Comparison of ENCODE assay signal across 21 cellular contexts in the genomic region with DNA sequence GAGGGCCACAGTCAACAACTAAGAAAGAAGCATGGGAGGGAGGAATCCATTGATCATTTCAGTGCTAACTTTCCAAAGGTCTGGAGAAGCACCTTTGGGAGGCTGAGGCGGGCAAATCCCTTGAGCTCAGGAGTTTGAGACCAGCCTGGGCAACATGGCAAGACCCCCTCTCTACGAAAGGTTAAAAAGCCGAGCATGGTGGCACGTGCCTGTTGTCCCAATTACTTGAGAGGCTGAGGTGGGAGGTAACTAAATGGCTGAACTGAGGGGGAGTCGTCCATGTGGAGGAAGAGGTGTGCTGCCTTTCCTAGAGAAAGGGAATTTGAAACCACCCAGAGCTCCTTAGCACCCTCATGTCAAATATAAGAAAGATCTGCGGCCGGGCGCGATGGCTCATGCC. TPM values are rescaled to one million over a fixed set of nuclear protein-coding genes. Genes with fewer than 3 reads are reported as not detected.
"Had no signal": no experiment of that assay in that cellular context is flagged by ENCODE, and none has a peak within 500 bp of the region (broad histone marks: within the 10 kb centered on the region; RNA-seq: fewer than 3 reads in every experiment).

No MANE protein-coding gene starts in this region.

- H3K27ac Mint-ChIP-seq: nephron; T-cell; T-helper 2 cell treated with Interferon-gamma antibody and Interleukin-4, amounts not matched to agents 5 μg/mL and 100 μg/mL, for 36 hours; type B pancreatic cell had no signal

- H3K4me3 Mint-ChIP-seq: activated naive CD4-positive, alpha-beta T cell treated with anti-CD3 and anti-CD28 coated beads, Interleukin-2, amount 50 U/mL, for 24 hours; central memory CD8-positive, alpha-beta T cell; effector memory CD8-positive, alpha-beta T cell; nephron; T-cell; T-helper 2 cell treated with Interferon-gamma antibody and Interleukin-4, amounts not matched to agents 5 μg/mL and 100 μg/mL, for 36 hours; type B pancreatic cell had no signal

- H3K9me3 Mint-ChIP-seq: activated naive CD4-positive, alpha-beta T cell treated with anti-CD3 and anti-CD28 coated beads, Interleukin-2, amount 50 U/mL, for 24 hours; central memory CD8-positive, alpha-beta T cell; effector memory CD8-positive, alpha-beta T cell; nephron; T-cell; T-helper 2 cell treated with Interferon-gamma antibody and Interleukin-4, amounts not matched to agents 5 μg/mL and 100 μg/mL, for 36 hours; type B pancreatic cell had no signal

- H3K36me3 Mint-ChIP-seq: activated naive CD4-positive, alpha-beta T cell treated with anti-CD3 and anti-CD28 coated beads, Interleukin-2, amount 50 U/mL, for 24 hours had no signal

- H3K27me3 Mint-ChIP-seq: activated naive CD4-positive, alpha-beta T cell treated with anti-CD3 and anti-CD28 coated beads, Interleukin-2, amount 50 U/mL, for 24 hours; central memory CD8-positive, alpha-beta T cell; effector memory CD8-positive, alpha-beta T cell; T-cell; type B pancreatic cell had no signal

- ATAC-seq: effector memory CD8-positive, alpha-beta T cell; T-cell had no signal

- H3K4me1 Mint-ChIP-seq: activated naive CD4-positive, alpha-beta T cell treated with anti-CD3 and anti-CD28 coated beads, Interleukin-2, amount 50 U/mL, for 24 hours; nephron had no signal

- DNase-seq: activated CD4-positive, alpha-beta T cell treated with anti-CD3 and anti-CD28 coated beads, Interleukin-2, amount 50 U/mL, for 48 hours; activated CD8-positive, alpha-beta memory T cell treated with anti-CD3 and anti-CD28 coated beads, Interleukin-2, amount 50 U/mL, for 48 hours; activated gamma-delta T cell; activated T-cell treated with anti-CD3 and anti-CD28 coated beads, Interleukin-2, amount 50 U/mL, for 48 hours; dorsolateral prefrontal cortex; effector memory CD8-positive, alpha-beta T cell; esophagus squamous epithelium; gastrocnemius medialis; hippocampal formation; nucleus accumbens; stimulated activated CD4-positive, alpha-beta T cell treated with anti-CD3 and anti-CD28 coated beads, Interleukin-15, amount 100 ng/mL, for 24 hours; stimulated activated naive CD4-positive, alpha-beta T cell; T-cell; testis had no signal

RNA-seq across cellular contexts. Expression of a gene that starts 16.2 kb away (rescaled TPM):
- total RNA-seq: myocyte, vagina had no signal
